Comparison of ENCODE assay signal across 1 cellular context in genomic region chr2:219737270-219737691, GRCh38.
TF ChIP-seq lines count a peak whose summit lies in the region.

No MANE protein-coding gene starts in this region.

TF ChIP-seq in SK-N-SH treated with all-trans-retinoic acid at 6 μM for 48 hours, 23 proteins besides CTCF, POLR2A, EP300 and RAD21 (continued from another document):
- TF ChIP-seq CSRNP3 (CRISPR knock-in tag; IDR thresholded peaks at IDR 0.05) (no peak), ZFP30 (CRISPR knock-in tag; IDR thresholded peaks at IDR 0.05) (no peak), ISL1 (CRISPR knock-in tag; IDR thresholded peaks at IDR 0.05) (no peak)
